19 cellular contexts compared by ENCODE assay signal in the genomic region with DNA sequence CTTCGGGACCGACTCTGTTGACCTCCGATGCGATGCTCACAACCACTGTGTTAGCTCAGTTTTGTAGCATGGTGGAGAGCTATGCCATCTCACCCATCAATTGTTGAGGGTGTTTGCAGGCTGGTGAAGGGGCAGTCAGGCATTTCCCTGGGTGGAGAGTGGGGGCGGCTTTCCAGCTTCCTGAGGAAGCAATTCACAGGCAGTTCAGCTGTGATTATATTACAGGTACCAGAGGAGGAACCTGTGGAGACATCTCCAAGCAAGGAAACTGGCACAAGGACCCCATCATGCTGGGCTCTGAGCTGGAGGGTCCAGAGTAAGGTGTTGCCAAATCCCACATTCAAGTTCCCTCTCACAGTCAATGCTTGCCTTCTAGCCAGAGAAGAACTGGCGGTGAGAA.
A peak's percentile ranks its signal among the peaks of the same experiment; 100 is the strongest.
DNase-seq lines count a peak whose midpoint lies in the region; ATAC-seq and TF ChIP-seq lines count a peak whose summit lies in the region.
"Had no signal": no experiment of that assay in that cellular context is flagged by ENCODE, and none has a peak within 500 bp of the region (broad histone marks: within the 10 kb centered on the region; RNA-seq: fewer than 3 reads in every experiment).

No MANE protein-coding gene starts in this region.

- no peaks in the 10 kb centered on the region for H3K27me3 ChIP-seq in vagina

- H3K9me3 ChIP-seq in vagina = no peaks in the 10 kb centered on the region

- H3K4me1 ChIP-seq in vagina = no peaks in the 10 kb centered on the region

- TF ChIP-seq POLR2A in vagina (IDR thresholded peaks at IDR 0.05) = no peak

- no peak for TF ChIP-seq CTCF in coronary artery (IDR thresholded peaks at IDR 0.05)
- no peak for TF ChIP-seq CTCF in vagina (IDR thresholded peaks at IDR 0.05)

- no peak overlapping the region for H3K4me3 ChIP-seq in coronary artery
- H3K4me3 ChIP-seq in vagina = no peak overlapping the region
- H3K4me3 ChIP-seq: GM23248 had no signal

- H3K27ac ChIP-seq in coronary artery = no peak overlapping the region
- H3K27ac ChIP-seq in vagina = no peak overlapping the region
- H3K27ac ChIP-seq: GM23248 had no signal

- intact Hi-C loops in cardiac septum (cut with DNase I) = no loop called here
- intact Hi-C loops in Right ventricle myocardium superior (cut with DNase I) = no loop called here
- intact Hi-C loops in vagina (cut with DNase I) = no loop called here

- DNase-seq in cardiac septum (ENCODE audit: low spot score) (peak; percentile 50), Right ventricle myocardium superior (no peak), coronary artery (ENCODE audit: low spot score) (peak; percentile 29), islet precursor cell (peak; percentile 17), vagina (ENCODE audit: extremely low spot score in 2 of 2) (peak; percentile 34 to 56), NK-92 (lab: John Stamatoyannopoulos, UW; ENCODE audit: unreplicated experiment) (no peak)
- DNase-seq in activated T-cell treated with anti-CD3 and anti-CD28 coated beads, Interleukin-2, amount 50 U/mL, for 1 hour = no peak
- DNase-seq: 8988T; C1 segment of cervical spinal cord; Calu3; CD4-positive, alpha-beta memory T cell; COR-L47; DMS53; DMS79 treated with DMSO at 0.1 percent for 48 hours; GF-D8; GM23248; H7 had no signal

- no peak for ATAC-seq in Right ventricle myocardium superior (ENCODE audit: poor library complexity)
- ATAC-seq in HG02885 (IDR thresholded peaks at IDR 0.05; ENCODE audit: poor library complexity, unreplicated experiment) = no peak
- ATAC-seq: HCT116 had no signal

- H3K36me3 ChIP-seq in vagina = no peaks in the 10 kb centered on the region

Comparison
In these comparisons a context has a peak if more than half of its experiments do, and no peak if none do; other contexts are left out.
1. DNase-seq: peak in cardiac septum (single experiment), coronary artery (single experiment), islet precursor cell (single experiment) and vagina (2 of 2); none in Right ventricle myocardium superior (single experiment), activated T-cell treated with anti-CD3 and anti-CD28 coated beads, Interleukin-2, amount 50 U/mL, for 1 hour (single experiment) and NK-92 (single experiment).